Comparison of ENCODE assay signal across 7 cellular contexts in the genomic region with DNA sequence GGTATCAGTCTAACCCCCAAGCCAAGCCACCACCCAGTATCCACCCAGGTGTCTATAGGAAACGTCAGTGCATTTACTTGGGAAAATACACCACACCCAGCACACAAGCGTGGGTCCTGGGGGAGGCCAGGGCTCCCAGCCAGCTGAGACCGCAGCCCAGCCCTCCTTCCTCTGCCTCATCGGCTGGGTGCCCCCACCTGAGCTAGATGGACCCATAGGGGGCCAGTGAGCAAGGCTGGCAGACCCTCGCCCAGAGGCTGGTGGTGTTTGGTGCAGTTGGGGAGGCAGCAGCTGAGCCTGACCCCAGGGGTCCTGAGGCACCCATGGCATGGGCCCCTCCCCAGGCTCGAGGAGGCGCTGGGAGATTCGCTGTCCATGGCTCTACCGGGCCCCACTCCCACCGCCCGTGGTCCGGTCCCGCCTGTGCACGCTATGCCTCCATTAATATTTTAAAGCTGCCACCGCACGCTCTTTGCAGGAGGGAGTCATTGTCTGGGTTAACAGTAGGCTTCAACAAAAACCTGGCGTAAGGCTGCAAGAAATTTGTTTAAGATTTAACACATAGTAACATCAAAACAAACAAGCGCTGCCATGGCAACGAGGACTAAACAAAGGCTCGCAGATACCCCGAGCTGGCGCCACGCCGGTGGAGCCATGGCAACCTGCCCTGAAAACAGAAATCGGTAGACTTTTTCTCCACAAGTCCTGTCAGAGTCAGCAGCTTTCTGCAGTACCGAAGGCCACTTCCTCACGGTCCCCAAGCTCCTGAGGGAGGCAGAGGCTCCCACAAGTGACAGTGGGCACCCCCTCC. TPM values are rescaled to one million over a fixed set of nuclear protein-coding genes. Genes with fewer than 3 reads are reported as not detected.
DNase-seq lines count a peak whose midpoint lies in the region; ATAC-seq and TF ChIP-seq lines count a peak whose summit lies in the region.

No MANE protein-coding gene starts in this region.

- TF ChIP-seq CTCF in lower leg skin (IDR thresholded peaks at IDR 0.05) = no peak

- no peak for TF ChIP-seq POLR2A in lower leg skin (IDR thresholded peaks at IDR 0.05)

- DNase-seq in H4 (ENCODE audit: low spot score) (peak; percentile 85), NCI-H2227 (lab: John Stamatoyannopoulos, UW; ENCODE audit: unreplicated experiment) (peak; percentile 99), lower leg skin (ENCODE audit: low spot score in 2 of 2) (peak; percentile 62 to 88)
- DNase-seq in activated CD4-positive, alpha-beta T cell treated with anti-CD3 and anti-CD28 coated beads, Interleukin-2, amount 50 U/mL, for 4 hours = peak; percentile 63 to 64
- DNase-seq in effector CD4-positive, alpha-beta T cell = peak; percentile 87
- peak; percentile 66 for DNase-seq in stimulated activated CD8-positive, alpha-beta memory T cell treated with anti-CD3 and anti-CD28 coated beads, Interleukin-12 subunit alpha, Interleukin-12 subunit beta, amount 100 ng/mL, for 1 hour (ENCODE audit: low read depth)

- WGBS in lower leg skin, 2 donors = 1 to 5% methylated on average over 20 to 25 of the region's 27 CpGs

- H3K4me3 ChIP-seq in lower leg skin (ENCODE audit: low read depth, poor library complexity, severe bottlenecking) = no peak overlapping the region

- intact Hi-C loops in lower leg skin (cut with DNase I; ENCODE audit: low total_unique reads) = loop anchor here (5.0 kb wide), 1 partner anchor 230 kb away; no protein-coding TSS in a partner anchor

- ATAC-seq in HG02759 (IDR thresholded peaks at IDR 0.05; ENCODE audit: unreplicated experiment) = no peak

RNA-seq across cellular contexts. Expression of a gene that starts 20.6 kb away (rescaled TPM):
- total RNA-seq in H4 (2014; rRNA removed; shearing (Covaris generic)) = 0.85 and 0.90 TPM in 2 replicates
- total RNA-seq in lower leg skin = 10 to 100 TPM in 2 of 4 donors, 1 to 10 TPM in 2; 7.4 to 17.3 (median 10.4) TPM
